In the genomic region with DNA sequence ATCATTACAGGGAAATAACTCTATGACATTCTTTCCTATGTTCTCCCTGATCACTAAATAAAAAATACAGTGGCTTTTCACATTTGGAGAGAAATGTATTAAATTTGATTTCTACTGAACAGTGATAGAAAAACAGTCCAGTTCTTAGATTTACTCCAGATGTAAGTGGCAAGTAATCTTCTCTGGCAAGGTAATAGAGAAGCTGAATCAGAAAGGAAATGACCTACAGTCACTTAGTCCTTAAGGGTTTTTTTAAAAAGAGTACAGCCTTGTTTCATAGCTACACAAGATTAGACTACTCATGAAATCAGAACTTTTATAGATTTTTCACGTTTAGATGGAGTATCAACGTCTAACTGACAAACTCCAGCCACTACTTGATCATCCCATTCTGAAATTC, we compare ENCODE assay signal across 22 cellular contexts.
DNase-seq lines count a peak whose midpoint lies in the region; TF ChIP-seq lines count a peak whose summit lies in the region.
"Had no signal": no experiment of that assay in that cellular context is flagged by ENCODE, and none has a peak within 500 bp of the region (broad histone marks: within the 10 kb centered on the region; RNA-seq: fewer than 3 reads in every experiment).

No MANE protein-coding gene starts in this region.

- DNase-seq in NCI-H69 (lab: John Stamatoyannopoulos, UW): peak; percentile 4
- DNase-seq in fibroblast of mammary gland (ENCODE audit: low read depth): peak; percentile 47
- DNase-seq in stimulated activated naive CD4-positive, alpha-beta T cell treated with Interleukin-2 at 50 U/mL for 16 hours (lab: John Stamatoyannopoulos, UW): no peak
- DNase-seq in NCI-H128 (lab: John Stamatoyannopoulos, UW; ENCODE audit: unreplicated experiment): no peak
- DNase-seq in NCI-H1417 treated with DMSO at 0.1 percent for 48 hours (lab: John Stamatoyannopoulos, UW): no peak
- DNase-seq: 8988T; ACHN; BE2C; C1 segment of cervical spinal cord; CD4-positive, alpha-beta memory T cell; CD4-positive, CD25-positive, alpha-beta regulatory T cell; CD8-positive, alpha-beta memory T cell; COR-L47; DMS 273 treated with DMSO at 0.1 percent for 48 hours; DMS153; DMS53; DMS79; DND-41; EL; GDM1 had no signal

- TF ChIP-seq CTCF in fibroblast of mammary gland (conservative IDR thresholded peaks at IDR 0.05; ENCODE audit: control insufficient read depth, insufficient read depth, low read depth, low read length): no peak

- H3K4me3 ChIP-seq in fibroblast of mammary gland (ENCODE audit: control insufficient read depth, low read depth, low read length): no peak overlapping the region
- H3K4me3 ChIP-seq: BLaER1, GM12878 had no signal

Comparison
In these comparisons a context has a peak if more than half of its experiments do, and no peak if none do; other contexts are left out.
1. DNase-seq: peak in NCI-H69 (single experiment) and fibroblast of mammary gland (single experiment); none in stimulated activated naive CD4-positive, alpha-beta T cell treated with Interleukin-2 at 50 U/mL for 16 hours (single experiment), NCI-H128 (single experiment) and NCI-H1417 treated with DMSO at 0.1 percent for 48 hours (single experiment).